17 cellular contexts compared by ENCODE assay signal in genomic region chr2:190506666-190507065, GRCh38. TPM values are rescaled to one million over a fixed set of nuclear protein-coding genes. Genes with fewer than 3 reads are reported as not detected.
A peak's percentile ranks its signal among the peaks of the same experiment; 100 is the strongest.
DNase-seq lines count a peak whose midpoint lies in the region; ATAC-seq, FAIRE-seq and TF ChIP-seq lines count a peak whose summit lies in the region.
"Had no signal": no experiment of that assay in that cellular context is flagged by ENCODE, and none has a peak within 500 bp of the region (broad histone marks: within the 10 kb centered on the region; RNA-seq: fewer than 3 reads in every experiment).

No MANE protein-coding gene starts in this region.

- DNase-seq in NCI-H1930 (lab: John Stamatoyannopoulos, UW), result peak; percentile 50 to 54
- DNase-seq in K562 (ENCODE audit: extremely low read depth in 1 of 4, low spot score in 3 of 4), result no peak
- no peak for DNase-seq in lower leg skin (ENCODE audit: low spot score in 2 of 2)
- no peak for DNase-seq in testis
- DNase-seq: activated CD8-positive, alpha-beta memory T cell treated with anti-CD3 and anti-CD28 coated beads, Interleukin-2, amount 50 U/mL, for 48 hours; aorta; Calu3; left cardiac atrium; NCI-H524 treated with DMSO at 0.1 percent for 48 hours; nucleus accumbens had no signal

- no peaks in the 10 kb centered on the region for H4K20me1 ChIP-seq in K562 (replicated peaks; ENCODE audit: control insufficient read depth, insufficient read depth, low read length)

- H3K9ac ChIP-seq in K562 (ENCODE audit: insufficient read depth in 1 of 2, low read depth in 2 of 2, low read length in 2 of 2) (no peak overlapping the region), parathyroid adenoma (no peak overlapping the region)
- H3K9ac ChIP-seq: KMS-11 had no signal

- no peak for ATAC-seq in K562
- ATAC-seq in HG02840 (IDR thresholded peaks at IDR 0.05; ENCODE audit: low FRiP score, unreplicated experiment), result no peak
- ATAC-seq: gastroesophageal sphincter, left cardiac atrium had no signal

- H2AFZ ChIP-seq in K562 (ENCODE audit: low read depth, low read length) (no peak overlapping the region), parathyroid adenoma (no peak overlapping the region)

- no peak for TF ChIP-seq EP300 in K562 (IDR thresholded peaks at IDR 0.05; ENCODE audit: low read length)

- CTCF ChIA-PET in HEK293 (lab: Yijun Ruan, JAX) (no interaction called here), K562 (lab: Yijun Ruan, JAX; ENCODE audit: low intra/inter-chr PET ratio) (interaction anchor here (1.1 kb wide), 1 partner anchor 418 kb away, joined by 3 read pairs; no protein-coding TSS in a partner anchor)

- WGBS in K562 (ENCODE audit: insufficient coverage, low coverage, missing lambda C conversion rate), result 12% methylated on average over 2 of the region's 2 CpGs
- WGBS in lower leg skin, 2 donors, result 47 to 51% methylated on average over 2 of the region's 2 CpGs
- WGBS in testis, 2 donors, result 72 to 75% methylated on average over 2 of the region's 2 CpGs

- H3K27me3 ChIP-seq in K562 (ENCODE audit: control insufficient read depth in 2 of 2, insufficient read depth in 2 of 2, low read length in 2 of 2), result no peaks in the 10 kb centered on the region
- no peaks in the 10 kb centered on the region for H3K27me3 ChIP-seq in parathyroid adenoma (ENCODE audit: control insufficient read depth, insufficient read depth, low read length)
- no peaks in the 10 kb centered on the region for H3K27me3 ChIP-seq in testis
- H3K27me3 ChIP-seq: gastroesophageal sphincter, tibial nerve had no signal

- POLR2A ChIA-PET in HEK293 (lab: Yijun Ruan, JAX) (no interaction called here), K562 (lab: Yijun Ruan, JAX) (interaction anchor here (1.1 kb wide), 1 partner anchor 187 kb away, joined by 3 read pairs; the partner anchor contains the start of gene HIBCH)

- no peaks in the 10 kb centered on the region for H3K79me2 ChIP-seq in K562 (ENCODE audit: control insufficient read depth, insufficient read depth, low read length)
- H3K79me2 ChIP-seq in parathyroid adenoma, result no peaks in the 10 kb centered on the region

- H3K4me2 ChIP-seq in K562 (ENCODE audit: insufficient read depth, low read length) (no peak overlapping the region), parathyroid adenoma (ENCODE audit: low read length) (peak overlapping the region; percentile 7)
- H3K4me2 ChIP-seq: KMS-11, smooth muscle cell had no signal

- in situ Hi-C loops in K562 (cut with MboI), result loop anchor here (10.0 kb wide), 1 partner anchor 422 kb away; no protein-coding TSS in a partner anchor

- TF ChIP-seq CTCF in HEK293 (tag by site-specific recombination; IDR thresholded peaks at IDR 0.05) (no peak), K562 (IDR thresholded peaks at IDR 0.05 in 2 of 3, conservative IDR thresholded peaks at IDR 0.05 in 1 of 3; ENCODE audit: insufficient read depth in 2 of 3, low read depth in 1 of 3, low read length in 3 of 3) (no peak), parathyroid adenoma (IDR thresholded peaks at IDR 0.05) (no peak), lower leg skin (IDR thresholded peaks at IDR 0.05) (no peak), testis (IDR thresholded peaks at IDR 0.05) (no peak)

- TF ChIP-seq POLR2A in K562 (conservative IDR thresholded peaks at IDR 0.05) (no peak), lower leg skin (IDR thresholded peaks at IDR 0.05) (no peak), testis (IDR thresholded peaks at IDR 0.05) (no peak)

- H3K4me3 ChIP-seq in HEK293 (ENCODE audit: low read depth, low read length) (no peak overlapping the region), K562 (no peak overlapping the region), parathyroid adenoma (ENCODE audit: low read depth, low read length) (no peak overlapping the region), lower leg skin (ENCODE audit: low read depth, poor library complexity, severe bottlenecking) (no peak overlapping the region), testis (no peak overlapping the region)
- H3K4me3 ChIP-seq: gastroesophageal sphincter, smooth muscle cell, tibial nerve had no signal

- H3K9me3 ChIP-seq in HEK293 (ENCODE audit: control insufficient read depth, insufficient read depth, low read depth, low read length), result no peaks in the 10 kb centered on the region
- no peaks in the 10 kb centered on the region for H3K9me3 ChIP-seq in K562 (replicated peaks; ENCODE audit: control insufficient read depth, insufficient read depth, low read depth, low read length)
- no peaks in the 10 kb centered on the region for H3K9me3 ChIP-seq in parathyroid adenoma (ENCODE audit: control insufficient read depth, low read length)
- H3K9me3 ChIP-seq in testis, result no peaks in the 10 kb centered on the region
- H3K9me3 ChIP-seq: gastroesophageal sphincter, tibial nerve had no signal

- no peaks in the 10 kb centered on the region for H3K9me1 ChIP-seq in K562 (ENCODE audit: control insufficient read depth, insufficient read depth, low read length)

- intact Hi-C loops in K562 (cut with micrococcal nuclease) (loop anchor here (5.0 kb wide), 1 partner anchor 419 kb away; no protein-coding TSS in a partner anchor), lower leg skin (cut with DNase I; ENCODE audit: low total_unique reads) (no loop called here), testis (cut with DNase I; ENCODE audit: low total_unique reads) (no loop called here)

- BruUV-seq in K562 (replicated peaks; lab: Mats Ljungman, UMichigan), result no TSS peak

- FAIRE-seq in K562 (lab: Jason Lieb, UNC), result peak; percentile 78

- TF ChIP-seq RAD21 in K562 (CRISPR knock-in tag; conservative IDR thresholded peaks at IDR 0.05 in 1 of 2, IDR thresholded peaks at IDR 0.05 in 1 of 2), result no peak

- H3K27ac ChIP-seq in HEK293 (ENCODE audit: extremely low read depth, low read depth, low read length) (no peak overlapping the region), K562 (ENCODE audit: extremely low read depth, low read depth, low read length) (no peak overlapping the region), parathyroid adenoma (no peak overlapping the region), testis (no peak overlapping the region)
- H3K27ac ChIP-seq: KMS-11 had no signal

- H3K36me3 ChIP-seq in HEK293 (ENCODE audit: control insufficient read depth in 2 of 2, insufficient read depth in 1 of 2, low read length in 2 of 2) (peaks cover 0 to 17% of the 10 kb centered on the region in 2 experiments; a peak in 2 of 3 replicates), K562 (ENCODE audit: control insufficient read depth, insufficient read depth, low read length) (no peaks in the 10 kb centered on the region; the same call in 2 of the 3 replicates), parathyroid adenoma (ENCODE audit: control insufficient read depth, insufficient read depth, low read length) (no peaks in the 10 kb centered on the region), testis (ENCODE audit: low read depth, missing control alignments) (no peaks in the 10 kb centered on the region)

- H3K4me1 ChIP-seq in HEK293 (ENCODE audit: control insufficient read depth, insufficient read depth, low read length), result 0 out of 2 replicates have a peak, but pooled peaks cover 2% of the 10 kb centered on the region
- H3K4me1 ChIP-seq in K562 (replicated peaks in 1 of 2; ENCODE audit: control insufficient read depth in 2 of 2, insufficient read depth in 2 of 2, low read length in 2 of 2), result no peaks in the 10 kb centered on the region; a peak in 2 of 5 replicates
- H3K4me1 ChIP-seq in parathyroid adenoma, result peaks cover 4% of the 10 kb centered on the region
- no peaks in the 10 kb centered on the region for H3K4me1 ChIP-seq in testis

TF ChIP-seq in HEK293, 187 proteins besides CTCF, POLR2A, EP300 and RAD21 (continues in another document):
- peak; percentile 26; the same call in 1 of the 2 replicates for TF ChIP-seq EGR2 (tag by site-specific recombination; IDR thresholded peaks at IDR 0.05; ENCODE audit: low read depth)
- no peak for TF ChIP-seq ZNF76 (tag by site-specific recombination; IDR thresholded peaks at IDR 0.05; ENCODE audit: borderline replicate concordance, low read depth)

TF ChIP-seq in K562, 482 proteins besides CTCF, POLR2A, EP300 and RAD21 (continues in another document):
- TF ChIP-seq FOXA1 (IDR thresholded peaks at IDR 0.05; ENCODE audit: borderline replicate concordance), result no peak
- no peak for TF ChIP-seq MYNN (IDR thresholded peaks at IDR 0.05)
- TF ChIP-seq MYNN (CRISPR knock-in tag; IDR thresholded peaks at IDR 0.05), result no peak
- no peak for TF ChIP-seq CCNT2 (IDR thresholded peaks at IDR 0.05; ENCODE audit: borderline replicate concordance, extremely low read depth, insufficient read length, low read depth, low read length)
- TF ChIP-seq ZNF830 (CRISPR knock-in tag; IDR thresholded peaks at IDR 0.05), result no peak
- no peak for TF ChIP-seq GTF2F1 (IDR thresholded peaks at IDR 0.05; ENCODE audit: low read depth, low read length)
- no peak for TF ChIP-seq HNRNPH1 (optimal IDR thresholded peaks at IDR 0.05; ENCODE audit: low read depth, low read length)
- TF ChIP-seq MTF1 (CRISPR knock-in tag; IDR thresholded peaks at IDR 0.05; ENCODE audit: borderline replicate concordance), result no peak
- TF ChIP-seq ZNF766 (CRISPR knock-in tag; conservative IDR thresholded peaks at IDR 0.05), result no peak
- no peak for TF ChIP-seq PHF21A (IDR thresholded peaks at IDR 0.05; ENCODE audit: borderline replicate concordance, low read depth)

RNA-seq across cellular contexts. Expression of gene NEMP2, which starts 27.9 kb away (rescaled TPM):
- total RNA-seq in K562 (2011; cell fraction: chromatin; rRNA removed; ENCODE audit: low replicate concordance), result 6.9 and 7.5 TPM in 2 replicates
- total RNA-seq in K562 (2011; cell fraction: nucleolus; rRNA removed), result 3.7 and 4.3 TPM in 2 replicates
- 7.4 and 11.6 TPM in 2 replicates for total RNA-seq in K562 (2011; cell fraction: nucleoplasm; rRNA removed)
- 1.4 and 1.6 TPM in 2 replicates for total RNA-seq in K562 (2014; rRNA removed)
- total RNA-seq in K562 (2014; rRNA removed; fragmentation: Illumina TruSeq; extraction: Trizol), result 1.7 and 3.0 TPM in 2 replicates
- 2.0 and 2.2 TPM in 2 replicates for total RNA-seq in K562 (2015; rRNA removed; fragmentation: Illumina TruSeq; extraction: Trizol)
- total RNA-seq in K562 (2021), result 2.4 and 3.3 TPM in 2 replicates
- 2.7 and 3.0 TPM in 2 replicates for polyA plus RNA-seq in K562 (2011; rRNA removed)
- polyA plus RNA-seq in K562 (2011; cell fraction: cytosol; rRNA removed), result 0.55 and 3.2 TPM in 2 replicates
- polyA plus RNA-seq in K562 (2011; cell fraction: nucleus; rRNA removed), result 1.9 and 2.0 TPM in 2 replicates
- 2.1 and 2.2 TPM in 2 replicates for polyA plus RNA-seq in K562 (2012)
- 1.1 and 2.0 TPM in 2 replicates for polyA plus RNA-seq in K562 (2014; fragmentation: Illumina TruSeq; extraction: Trizol)
- polyA plus RNA-seq in K562 (2014; fragmentation: Nextera tagmentation; extraction: Ambion mirVana), result under 1 TPM; 0.32 to 0.36 TPM
- 3.0 and 5.0 TPM in 2 replicates for polyA plus RNA-seq in K562 (2014; rRNA removed)
- 9.7 and 10.6 TPM in 2 replicates for polyA minus RNA-seq in K562 (2011; rRNA and poly(A)+ RNA removed)
- 3.1 and 3.5 TPM in 2 replicates for polyA minus RNA-seq in K562 (2011; cell fraction: cytosol; rRNA and poly(A)+ RNA removed)
- 6.3 and 9.2 TPM in 2 replicates for polyA minus RNA-seq in K562 (2011; cell fraction: nucleus; rRNA and poly(A)+ RNA removed)
- 1 to 10 TPM; 1.1 to 1.7 (median 1.6) TPM for total RNA-seq in lower leg skin
- 10 to 100 TPM in 1 of 2 donors, 1 to 10 TPM in 1; 8.1 to 16.8 TPM for total RNA-seq in testis
- polyA plus RNA-seq in testis (ENCODE audit: insufficient read depth, low read depth, low replicate concordance), result 32.0 TPM

Comparison
In these comparisons a context has a peak if more than half of its experiments do, and no peak if none do; other contexts are left out.
1. DNase-seq: peak in NCI-H1930 (2 of 2); none in K562 (0 of 4), lower leg skin (0 of 2) and testis (single experiment).